8 cellular contexts compared by ENCODE assay signal in genomic region chr1:16078925-16079656, GRCh38. TPM values are rescaled to one million over a fixed set of nuclear protein-coding genes. Genes with fewer than 3 reads are reported as not detected.
A peak's percentile ranks its signal among the peaks of the same experiment; 100 is the strongest.
DNase-seq lines count a peak whose midpoint lies in the region; ATAC-seq and TF ChIP-seq lines count a peak whose summit lies in the region.

No MANE protein-coding gene starts in this region.

- TF ChIP-seq CTCF in AG04450 (IDR thresholded peaks at IDR 0.05; ENCODE audit: low read depth, low read length) (peak; percentile 92), SU-DHL-6 (IDR thresholded peaks at IDR 0.05; ENCODE audit: insufficient read depth, low read length, poor library complexity, severe bottlenecking) (peak; percentile 69), prostate gland (IDR thresholded peaks at IDR 0.05) (peak; percentile 75 to 97 (median 90))

- H3K9me3 Mint-ChIP-seq in activated naive CD4-positive, alpha-beta T cell treated with anti-CD3 and anti-CD28 coated beads, Interleukin-2, amount 50 U/mL, for 72 hours = no peaks in the 10 kb centered on the region

- H4K20me1 ChIP-seq in SU-DHL-6 (ENCODE audit: low read depth, low read length) = no peaks in the 10 kb centered on the region

- POLR2A ChIA-PET in AG04450 (lab: Yijun Ruan, JAX) = interaction anchor here (0.6 to 1.0 kb wide), 3 partner anchors 84 to 258 kb away, joined by 3 to 6 read pairs (median 5); no protein-coding TSS in a partner anchor

- no peaks in the 10 kb centered on the region for H3K79me2 ChIP-seq in SU-DHL-6 (ENCODE audit: insufficient read depth, low read length)

- 34% methylated on average over 10 of the region's 10 CpGs for WGBS in prostate gland

- H2AFZ ChIP-seq in SU-DHL-6 (ENCODE audit: low read depth, low read length, severe bottlenecking) = peak overlapping the region; percentile 53

- no peak overlapping the region for H3K4me2 ChIP-seq in SU-DHL-6 (ENCODE audit: low read depth, low read length, poor library complexity, severe bottlenecking)

- H3K36me3 ChIP-seq in SU-DHL-6 (ENCODE audit: low read length) = no peaks in the 10 kb centered on the region
- no peaks in the 10 kb centered on the region for H3K36me3 ChIP-seq in prostate gland

- DNase-seq in AG04450 (ENCODE audit: low read depth, low spot score) (peak; percentile 34), GM19240 (ENCODE audit: insufficient read length, low spot score) (peak; percentile 80), NCI-H1417 (lab: John Stamatoyannopoulos, UW) (peak; percentile 53 to 85 (median 59)), head of caudate nucleus (peak; percentile 58 to 90 (median 82)), prostate gland (ENCODE audit: low spot score) (peak; percentile 71), ureter (ENCODE audit: low spot score) (peak; percentile 83)
- DNase-seq in activated naive CD4-positive, alpha-beta T cell treated with anti-CD3 and anti-CD28 coated beads, Interleukin-2, amount 50 U/mL, for 72 hours (ENCODE audit: low spot score in 2 of 2) = peak; percentile 70 to 74

- intact Hi-C loops in head of caudate nucleus (cut with DNase I) = loop anchor here (2.0 to 5.0 kb wide), 2 partner anchors 108 to 158 kb away; partner anchors contain the start of gene CPLANE2
- intact Hi-C loops in prostate gland (cut with DNase I) = loop anchor here (1.0 to 5.0 kb wide), 3 partner anchors 108 to 288 kb away; partner anchors contain the start of gene SZRD1

- H3K27ac Mint-ChIP-seq in activated naive CD4-positive, alpha-beta T cell treated with anti-CD3 and anti-CD28 coated beads, Interleukin-2, amount 50 U/mL, for 72 hours = peak overlapping the region in 1 of 2 donors; percentile 37

- peaks cover 2% of the 10 kb centered on the region for H3K4me1 ChIP-seq in prostate gland (replicated peaks)

- no peak for TF ChIP-seq POLR2A in prostate gland (IDR thresholded peaks at IDR 0.05)

- H3K4me3 ChIP-seq in AG04450 (ENCODE audit: low read depth, low read length) (no peak overlapping the region), SU-DHL-6 (ENCODE audit: insufficient read depth, low read length, poor library complexity, severe bottlenecking) (no peak overlapping the region), prostate gland (no peak overlapping the region)

- CTCF ChIA-PET in AG04450 (lab: Charles Lee) = interaction anchor here (0.6 to 14.4 kb wide), 28 partner anchors 8 to 286 kb away, joined by 3 to 407 read pairs (median 5); partner anchors contain the start of gene EPHA2

- ATAC-seq in activated naive CD4-positive, alpha-beta T cell treated with anti-CD3 and anti-CD28 coated beads, Interleukin-2, amount 50 U/mL, for 72 hours = peak; percentile 81 to 84

- no peaks in the 10 kb centered on the region; the same call in 1 of the 2 replicates for H3K9me3 ChIP-seq in AG04450 (ENCODE audit: control insufficient read depth, insufficient read depth, low read length)
- no peaks in the 10 kb centered on the region for H3K9me3 ChIP-seq in SU-DHL-6 (ENCODE audit: insufficient read depth, low read length)
- H3K9me3 ChIP-seq in prostate gland = no peaks in the 10 kb centered on the region

- H3K27ac ChIP-seq in AG04450 (ENCODE audit: low read depth, low read length) (no peak overlapping the region), SU-DHL-6 (ENCODE audit: low read depth, low read length) (no peak overlapping the region), prostate gland (no peak overlapping the region)

- no peaks in the 10 kb centered on the region for H3F3A ChIP-seq in SU-DHL-6 (ENCODE audit: insufficient read depth)

- no peaks in the 10 kb centered on the region for H3K36me3 Mint-ChIP-seq in activated naive CD4-positive, alpha-beta T cell treated with anti-CD3 and anti-CD28 coated beads, Interleukin-2, amount 50 U/mL, for 72 hours

- H3K9me2 ChIP-seq in SU-DHL-6 (replicated peaks; ENCODE audit: insufficient read depth, low read length) = no peaks in the 10 kb centered on the region

- no peak overlapping the region for H3K9ac ChIP-seq in SU-DHL-6 (ENCODE audit: low read length)

- H3K27me3 ChIP-seq in AG04450 (ENCODE audit: control insufficient read depth, insufficient read depth, low read length) (no peaks in the 10 kb centered on the region), SU-DHL-6 (ENCODE audit: low read length) (no peaks in the 10 kb centered on the region), prostate gland (replicated peaks; ENCODE audit: insufficient read depth) (no peaks in the 10 kb centered on the region)

RNA-seq across cellular contexts. Expression of gene FAM131C, which starts 5.6 kb away (rescaled TPM):
- 0.20 and 0.32 TPM in 2 replicates for polyA plus RNA-seq in AG04450 (2011; rRNA removed)
- polyA minus RNA-seq in AG04450 (2011; rRNA and poly(A)+ RNA removed) = 0.22 and 0.64 TPM in 2 replicates
- total RNA-seq in activated naive CD4-positive, alpha-beta T cell treated with anti-CD3 and anti-CD28 coated beads, Interleukin-2, amount 50 U/mL, for 72 hours = 1 to 10 TPM in 1 of 2 donors, not detected in 1; 1.2 TPM
- total RNA-seq in prostate gland (not detected), ureter (0.60 TPM)

RNA-seq across cellular contexts. Expression of gene CLCNKB, which starts 35.5 kb away (rescaled TPM):
- 0.17 and 0.21 TPM in 2 replicates for polyA plus RNA-seq in AG04450 (2011; rRNA removed)
- polyA minus RNA-seq in AG04450 (2011; rRNA and poly(A)+ RNA removed) = not detected in 2 replicates
- total RNA-seq in activated naive CD4-positive, alpha-beta T cell treated with anti-CD3 and anti-CD28 coated beads, Interleukin-2, amount 50 U/mL, for 72 hours = not detected
- total RNA-seq in prostate gland (1 to 10 TPM; 1.0 to 1.9 TPM), ureter (0.65 TPM)

RNA-seq across cellular contexts. Expression of gene CLCNKA, which starts 57.3 kb away (rescaled TPM):
- polyA plus RNA-seq in AG04450 (2011; rRNA removed) = not detected in 2 replicates
- 0.17 TPM in 1 of 2 replicates, not detected in the other for polyA minus RNA-seq in AG04450 (2011; rRNA and poly(A)+ RNA removed)
- under 1 TPM in 1 of 2 donors, not detected in 1; 0.37 TPM for total RNA-seq in activated naive CD4-positive, alpha-beta T cell treated with anti-CD3 and anti-CD28 coated beads, Interleukin-2, amount 50 U/mL, for 72 hours
- total RNA-seq in prostate gland = 1 to 10 TPM in 1 of 2 donors, under 1 TPM in 1; 0.41 to 2.1 TPM
- total RNA-seq in ureter = 2.2 TPM
